12 cellular contexts compared by ENCODE assay signal in genomic region chr17:19347323-19348080, GRCh38. TPM values are rescaled to one million over a fixed set of nuclear protein-coding genes. Genes with fewer than 3 reads are reported as not detected.
DNase-seq lines count a peak whose midpoint lies in the region; ATAC-seq, FAIRE-seq and TF ChIP-seq lines count a peak whose summit lies in the region.
"Had no signal": no experiment of that assay in that cellular context is flagged by ENCODE, and none has a peak within 500 bp of the region (broad histone marks: within the 10 kb centered on the region; RNA-seq: fewer than 3 reads in every experiment).

No MANE protein-coding gene starts in this region.

- no peaks in the 10 kb centered on the region for H3K9me1 ChIP-seq in K562 (ENCODE audit: control insufficient read depth, insufficient read depth, low read length)

- H3K9ac ChIP-seq in HUES64 (ENCODE audit: low read depth, low read length) (0 out of 2 replicates have a peak overlapping the region, but pooled peaks have one; percentile 3), K562 (ENCODE audit: insufficient read depth in 1 of 2, low read depth in 2 of 2, low read length in 2 of 2) (peak overlapping the region in 1 of 2 experiments; percentile 72; a peak in 3 of 4 replicates), subcutaneous abdominal adipose tissue (ENCODE audit: low read length in 5 of 5) (no peak overlapping the region)

- no peak for TF ChIP-seq RAD21 in K562 (CRISPR knock-in tag; conservative IDR thresholded peaks at IDR 0.05 in 1 of 2, IDR thresholded peaks at IDR 0.05 in 1 of 2)

- H3K27me3 ChIP-seq in HUES64 (ENCODE audit: insufficient read depth, low read length) (no peaks in the 10 kb centered on the region), K562 (ENCODE audit: control insufficient read depth in 2 of 2, insufficient read depth in 2 of 2, low read length in 2 of 2) (no peaks in the 10 kb centered on the region), subcutaneous abdominal adipose tissue (ENCODE audit: control insufficient read depth in 5 of 5, insufficient read depth in 4 of 5, low read length in 5 of 5) (no peaks in the 10 kb centered on the region)

- no peak for FAIRE-seq in K562 (lab: Jason Lieb, UNC)

- BruUV-seq in K562 (replicated peaks; lab: Mats Ljungman, UMichigan) = no TSS peak

- POLR2A ChIA-PET in K562 (lab: Yijun Ruan, JAX) = interaction anchor here (0.6 to 1.2 kb wide), 3 partner anchors 17 to 33 kb away, joined by 3 read pairs; no protein-coding TSS in a partner anchor

- H3K36me3 ChIP-seq in HUES64 (ENCODE audit: insufficient read depth, low read length) = peaks cover 8% of the 10 kb centered on the region; the same call in 1 of the 2 replicates
- no peaks in the 10 kb centered on the region for H3K36me3 ChIP-seq in K562 (ENCODE audit: control insufficient read depth, insufficient read depth, low read length)
- H3K36me3 ChIP-seq in mesodermal cell (ENCODE audit: control insufficient read depth, insufficient read depth, low read length) = no peaks in the 10 kb centered on the region
- no peaks in the 10 kb centered on the region for H3K36me3 ChIP-seq in subcutaneous abdominal adipose tissue (ENCODE audit: control insufficient read depth in 5 of 5, insufficient read depth in 5 of 5, low read length in 5 of 5)

- no peak overlapping the region for H3K4me3 ChIP-seq in HUES64 (ENCODE audit: low read length)
- no peak overlapping the region for H3K4me3 ChIP-seq in K562
- no peak overlapping the region for H3K4me3 ChIP-seq in mesodermal cell (ENCODE audit: extremely low read depth, insufficient read depth, low read length, poor library complexity, severe bottlenecking)
- no peak overlapping the region for H3K4me3 ChIP-seq in subcutaneous abdominal adipose tissue (ENCODE audit: low read depth in 1 of 5, low read length in 5 of 5)

- TF ChIP-seq CTCF in K562 (IDR thresholded peaks at IDR 0.05 in 2 of 3, conservative IDR thresholded peaks at IDR 0.05 in 1 of 3; ENCODE audit: insufficient read depth in 2 of 3, low read depth in 1 of 3, low read length in 3 of 3) (no peak), GM20000 (IDR thresholded peaks at IDR 0.05; ENCODE audit: extremely low read depth, missing control alignments) (no peak)

- H4K20me1 ChIP-seq in K562 (replicated peaks; ENCODE audit: control insufficient read depth, insufficient read depth, low read length) = no peaks in the 10 kb centered on the region

- CTCF ChIA-PET in K562 (lab: Yijun Ruan, JAX; ENCODE audit: low intra/inter-chr PET ratio) = no interaction called here

- no peaks in the 10 kb centered on the region for H3K4me1 ChIP-seq in HUES64 (ENCODE audit: insufficient read depth, low read length)
- H3K4me1 ChIP-seq in K562 (replicated peaks in 1 of 2; ENCODE audit: control insufficient read depth in 2 of 2, insufficient read depth in 2 of 2, low read length in 2 of 2) = peaks cover 22 to 43% of the 10 kb centered on the region in 2 experiments
- H3K4me1 ChIP-seq in mesodermal cell (ENCODE audit: control insufficient read depth, insufficient read depth, low read length, poor library complexity, severe bottlenecking) = peaks cover 18% of the 10 kb centered on the region
- peaks cover 20 to 46% (median 42%) of the 10 kb centered on the region in 5 donors for H3K4me1 ChIP-seq in subcutaneous abdominal adipose tissue (ENCODE audit: control insufficient read depth in 5 of 5, insufficient read depth in 5 of 5, low read length in 5 of 5)

- peak overlapping the region; percentile 32; the same call in 1 of the 2 replicates for H2AFZ ChIP-seq in K562 (ENCODE audit: low read depth, low read length)

- 94% methylated on average over 13 of the region's 13 CpGs for WGBS in HUES64
- WGBS in K562 (ENCODE audit: insufficient coverage, low coverage, missing lambda C conversion rate) = 75% methylated on average over 13 of the region's 13 CpGs
- WGBS in mesodermal cell (ENCODE audit: insufficient coverage in 2 of 2), 2 experiments = 94 to 95% methylated on average over 13 of the region's 13 CpGs

- intact Hi-C loops in K562 (cut with micrococcal nuclease) = no loop called here

- H3K9me3 ChIP-seq in HUES64 (ENCODE audit: insufficient read depth, low read depth, low read length) (no peaks in the 10 kb centered on the region), K562 (replicated peaks; ENCODE audit: control insufficient read depth, insufficient read depth, low read depth, low read length) (no peaks in the 10 kb centered on the region), mesodermal cell (ENCODE audit: control insufficient read depth, low read length) (no peaks in the 10 kb centered on the region), subcutaneous abdominal adipose tissue (ENCODE audit: control insufficient read depth in 5 of 5, low read length in 5 of 5) (no peaks in the 10 kb centered on the region)

- H3K27ac ChIP-seq in HUES64 (ENCODE audit: low read depth, low read length) = no peak overlapping the region
- peak overlapping the region; percentile 79; the same call in 2 of the 3 replicates for H3K27ac ChIP-seq in K562 (ENCODE audit: extremely low read depth, low read depth, low read length)
- H3K27ac ChIP-seq in mesodermal cell (ENCODE audit: low read depth, low read length, severe bottlenecking) = peak overlapping the region; percentile 78
- peak overlapping the region; percentile 77 for H3K27ac ChIP-seq in subcutaneous abdominal adipose tissue (ENCODE audit: low read depth, low read length)

- in situ Hi-C loops in K562 (cut with MboI) = no loop called here

- no peaks in the 10 kb centered on the region for H3K79me2 ChIP-seq in K562 (ENCODE audit: control insufficient read depth, insufficient read depth, low read length)

- peak overlapping the region; percentile 29; the same call in 1 of the 2 replicates for H3K4me2 ChIP-seq in K562 (ENCODE audit: insufficient read depth, low read length)

- TF ChIP-seq EP300 in K562 (IDR thresholded peaks at IDR 0.05; ENCODE audit: low read length) = no peak

- DNase-seq in K562 (ENCODE audit: extremely low read depth in 1 of 4, low spot score in 3 of 4) (no peak), GM20000 (ENCODE audit: low spot score) (no peak)
- DNase-seq in activated naive CD4-positive, alpha-beta T cell treated with Interleukin-2 at 50 U/mL for 16 hours = no peak
- DNase-seq: NCI-H2081; stimulated activated naive CD4-positive, alpha-beta T cell had no signal

- ATAC-seq in K562 = peak; percentile 29
- no peak for ATAC-seq in HG02981 (IDR thresholded peaks at IDR 0.05; ENCODE audit: unreplicated experiment)
- ATAC-seq in HG03097 (IDR thresholded peaks at IDR 0.05; ENCODE audit: low FRiP score, unreplicated experiment) = no peak
- ATAC-seq: activated T-helper 17 cell treated with anti-CD3 and anti-CD28 coated beads, Interleukin-2, amount 50 U/mL, for 72 hours had no signal

- no peak for TF ChIP-seq POLR2A in K562 (conservative IDR thresholded peaks at IDR 0.05)

RNA-seq across cellular contexts. Expression of gene B9D1, which starts 15.0 kb away (rescaled TPM):
- 25.8 TPM for polyA plus RNA-seq in HUES64 (2013, experiment 1 of 2)
- 26.4 TPM for polyA plus RNA-seq in HUES64 (2013, experiment 2 of 2)
- 15.4 and 25.4 TPM in 2 replicates for total RNA-seq in K562 (2011; cell fraction: chromatin; rRNA removed; ENCODE audit: low replicate concordance)
- 22.5 and 35.0 TPM in 2 replicates for total RNA-seq in K562 (2011; cell fraction: nucleolus; rRNA removed)
- 21.7 and 23.8 TPM in 2 replicates for total RNA-seq in K562 (2011; cell fraction: nucleoplasm; rRNA removed)
- total RNA-seq in K562 (2014; rRNA removed) (24.0 and 24.9 TPM in 2 replicates), K562 (2014; rRNA removed; fragmentation: Illumina TruSeq; extraction: Trizol) (7.6 and 10.3 TPM in 2 replicates), K562 (2015; rRNA removed; fragmentation: Illumina TruSeq; extraction: Trizol) (8.9 and 10.0 TPM in 2 replicates), K562 (2021) (12.7 and 15.0 TPM in 2 replicates)
- polyA plus RNA-seq in K562 (2011; rRNA removed) (23.4 and 28.0 TPM in 2 replicates), K562 (2014; fragmentation: Illumina TruSeq; extraction: Trizol) (14.3 and 18.9 TPM in 2 replicates), K562 (2014; fragmentation: Nextera tagmentation; extraction: Ambion mirVana) (10 to 100 TPM in 1 of 2 experiments, 1 to 10 TPM in 1; 9.5 to 17.9 TPM), K562 (2014; rRNA removed) (26.5 and 28.8 TPM in 2 replicates)
- polyA plus RNA-seq in K562 (2011; cell fraction: cytosol; rRNA removed) = 26.8 and 45.5 TPM in 2 replicates
- polyA plus RNA-seq in K562 (2011; cell fraction: nucleus; rRNA removed) = 43.7 and 59.8 TPM in 2 replicates
- 14.9 and 22.4 TPM in 2 replicates for polyA plus RNA-seq in K562 (2012)
- polyA minus RNA-seq in K562 (2011; rRNA and poly(A)+ RNA removed) = 7.7 and 16.5 TPM in 2 replicates
- polyA minus RNA-seq in K562 (2011; cell fraction: cytosol; rRNA and poly(A)+ RNA removed) = 6.1 and 8.9 TPM in 2 replicates
- 11.6 and 13.3 TPM in 2 replicates for polyA minus RNA-seq in K562 (2011; cell fraction: nucleus; rRNA and poly(A)+ RNA removed)
- 21.5 TPM for polyA plus RNA-seq in mesodermal cell (2013, experiment 1 of 2)
- polyA plus RNA-seq in mesodermal cell (2013, experiment 2 of 2) = 18.5 TPM

RNA-seq across cellular contexts. Expression of gene MAPK7, which starts 30.8 kb away (rescaled TPM):
- polyA plus RNA-seq in HUES64 (2013, experiment 1 of 2) = 29.0 TPM
- 25.9 TPM for polyA plus RNA-seq in HUES64 (2013, experiment 2 of 2)
- 7.3 and 21.2 TPM in 2 replicates for total RNA-seq in K562 (2011; cell fraction: chromatin; rRNA removed; ENCODE audit: low replicate concordance)
- total RNA-seq in K562 (2011; cell fraction: nucleolus; rRNA removed) = 8.8 and 12.7 TPM in 2 replicates
- total RNA-seq in K562 (2011; cell fraction: nucleoplasm; rRNA removed) = 5.4 and 6.3 TPM in 2 replicates
- total RNA-seq in K562 (2014; rRNA removed) (2.5 and 4.5 TPM in 2 replicates), K562 (2014; rRNA removed; fragmentation: Illumina TruSeq; extraction: Trizol) (1.1 TPM in 2 replicates), K562 (2015; rRNA removed; fragmentation: Illumina TruSeq; extraction: Trizol) (2.5 and 2.7 TPM in 2 replicates), K562 (2021) (7.4 and 7.5 TPM in 2 replicates)
- polyA plus RNA-seq in K562 (2011; rRNA removed) (2.5 and 2.9 TPM in 2 replicates), K562 (2014; fragmentation: Illumina TruSeq; extraction: Trizol) (3.3 and 5.5 TPM in 2 replicates), K562 (2014; fragmentation: Nextera tagmentation; extraction: Ambion mirVana) (under 1 TPM; 0.46 to 0.68 TPM), K562 (2014; rRNA removed) (4.3 and 6.2 TPM in 2 replicates)
- 2.3 and 4.4 TPM in 2 replicates for polyA plus RNA-seq in K562 (2011; cell fraction: cytosol; rRNA removed)
- polyA plus RNA-seq in K562 (2011; cell fraction: nucleus; rRNA removed) = 8.0 and 15.0 TPM in 2 replicates
- 5.2 and 6.4 TPM in 2 replicates for polyA plus RNA-seq in K562 (2012)
- polyA minus RNA-seq in K562 (2011; rRNA and poly(A)+ RNA removed) = 4.3 and 5.0 TPM in 2 replicates
- 2.9 and 5.5 TPM in 2 replicates for polyA minus RNA-seq in K562 (2011; cell fraction: cytosol; rRNA and poly(A)+ RNA removed)
- 14.0 and 14.4 TPM in 2 replicates for polyA minus RNA-seq in K562 (2011; cell fraction: nucleus; rRNA and poly(A)+ RNA removed)
- polyA plus RNA-seq in mesodermal cell (2013, experiment 1 of 2) = 20.5 TPM
- 19.8 TPM for polyA plus RNA-seq in mesodermal cell (2013, experiment 2 of 2)

RNA-seq across cellular contexts. Expression of gene MFAP4, which starts 39.5 kb away (rescaled TPM):
- polyA plus RNA-seq in HUES64 (2013, experiment 1 of 2) = 5.8 TPM
- 5.0 TPM for polyA plus RNA-seq in HUES64 (2013, experiment 2 of 2)
- total RNA-seq in K562 (2011; cell fraction: chromatin; rRNA removed; ENCODE audit: low replicate concordance) = not detected in 2 replicates
- not detected in 2 replicates for total RNA-seq in K562 (2011; cell fraction: nucleolus; rRNA removed)
- not detected in 2 replicates for total RNA-seq in K562 (2011; cell fraction: nucleoplasm; rRNA removed)
- total RNA-seq in K562 (2014; rRNA removed) (not detected in 2 replicates), K562 (2014; rRNA removed; fragmentation: Illumina TruSeq; extraction: Trizol) (not detected in 2 replicates), K562 (2015; rRNA removed; fragmentation: Illumina TruSeq; extraction: Trizol) (not detected in 2 replicates), K562 (2021) (0.24 and 0.36 TPM in 2 replicates)
- polyA plus RNA-seq in K562 (2011; rRNA removed) (not detected in 2 replicates), K562 (2014; fragmentation: Illumina TruSeq; extraction: Trizol) (not detected in 2 replicates), K562 (2014; fragmentation: Nextera tagmentation; extraction: Ambion mirVana) (under 1 TPM in 1 of 2 experiments, not detected in 1; 0.07 TPM), K562 (2014; rRNA removed) (not detected in 2 replicates)
- not detected in 2 replicates for polyA plus RNA-seq in K562 (2011; cell fraction: cytosol; rRNA removed)
- polyA plus RNA-seq in K562 (2011; cell fraction: nucleus; rRNA removed) = not detected in 2 replicates
- 1.0 TPM in 1 of 2 replicates, not detected in the other for polyA plus RNA-seq in K562 (2012)
- polyA minus RNA-seq in K562 (2011; rRNA and poly(A)+ RNA removed) = not detected in 2 replicates
- polyA minus RNA-seq in K562 (2011; cell fraction: cytosol; rRNA and poly(A)+ RNA removed) = not detected in 2 replicates
- not detected in 2 replicates for polyA minus RNA-seq in K562 (2011; cell fraction: nucleus; rRNA and poly(A)+ RNA removed)
- 9.2 TPM for polyA plus RNA-seq in mesodermal cell (2013, experiment 1 of 2)
- polyA plus RNA-seq in mesodermal cell (2013, experiment 2 of 2) = 11.0 TPM
- total RNA-seq: activated T-helper 17 cell treated with anti-CD3 and anti-CD28 coated beads, Interleukin-2, amount 50 U/mL, for 72 hours; dermis microvascular lymphatic vessel endothelial cell had no signal
